ENCODE assay signal across 8 cellular contexts in the genomic region with DNA sequence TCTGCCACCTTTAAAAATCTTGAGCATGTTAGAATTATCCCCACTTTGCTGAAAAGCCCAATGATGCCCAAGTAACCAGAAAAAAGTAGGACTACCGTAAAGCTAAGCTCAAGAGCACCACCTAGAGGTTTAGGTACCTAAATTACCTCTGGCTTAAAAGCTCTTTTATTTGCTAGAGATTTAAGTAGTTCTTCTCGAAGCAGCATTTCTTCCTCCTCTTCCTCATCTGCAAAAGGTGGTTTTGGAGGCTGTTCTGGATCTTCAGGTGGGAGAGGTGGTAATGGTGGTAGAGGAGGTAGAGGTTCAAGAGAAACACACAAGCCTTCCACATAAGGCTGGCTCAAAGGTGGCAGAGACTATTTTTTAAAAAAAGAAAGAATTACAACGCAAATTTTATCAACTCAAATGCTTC.
DNase-seq lines count a peak whose midpoint lies in the region; ATAC-seq and TF ChIP-seq lines count a peak whose summit lies in the region.

No MANE protein-coding gene starts in this region.

- no peak overlapping the region for H3K4me3 ChIP-seq in GM12875 (ENCODE audit: low read depth, low read length)

- peak overlapping the region; percentile 57 for H3K27ac Mint-ChIP-seq in stimulated activated memory B cell treated with anti-CD40 and anti-IgM and Interleukin-4, amounts not matched to agents 10 μg/mL and 1 μg/mL and 100 μg/mL, for 72 hours

- H3K4me3 Mint-ChIP-seq in stimulated activated memory B cell treated with anti-CD40 and anti-IgM and Interleukin-4, amounts not matched to agents 10 μg/mL and 1 μg/mL and 100 μg/mL, for 72 hours: no peak overlapping the region

- H3K4me1 Mint-ChIP-seq in stimulated activated memory B cell treated with anti-CD40 and anti-IgM and Interleukin-4, amounts not matched to agents 10 μg/mL and 1 μg/mL and 100 μg/mL, for 72 hours: peaks cover 11% of the 10 kb centered on the region

- peak; percentile 62 for TF ChIP-seq CTCF in GM12875 (IDR thresholded peaks at IDR 0.05; ENCODE audit: borderline replicate concordance, insufficient read depth, low read depth, low read length)

- peak; percentile 51 for ATAC-seq in HG03558 (IDR thresholded peaks at IDR 0.05; ENCODE audit: extremely low read depth, unreplicated experiment)
- no peak for ATAC-seq in stimulated activated memory B cell treated with anti-CD40 and anti-IgM and Interleukin-4, amounts not matched to agents 10 μg/mL and 1 μg/mL and 100 μg/mL, for 72 hours
- no peak for ATAC-seq in HG02938 (IDR thresholded peaks at IDR 0.05; ENCODE audit: unreplicated experiment)

- H3K36me3 Mint-ChIP-seq in stimulated activated memory B cell treated with anti-CD40 and anti-IgM and Interleukin-4, amounts not matched to agents 10 μg/mL and 1 μg/mL and 100 μg/mL, for 72 hours: peaks cover 51% of the 10 kb centered on the region

- DNase-seq in AG20443 (ENCODE audit: low spot score): peak; percentile 63
- peak; percentile 79 for DNase-seq in NCI-H748 (lab: John Stamatoyannopoulos, UW; ENCODE audit: unreplicated experiment)
- peak; percentile 76 for DNase-seq in amniotic epithelial cell (ENCODE audit: low read depth)
- peak; percentile 66 for DNase-seq in iPS DF 4.7 (ENCODE audit: extremely low read depth, low spot score)

- H3K27me3 Mint-ChIP-seq in stimulated activated memory B cell treated with anti-CD40 and anti-IgM and Interleukin-4, amounts not matched to agents 10 μg/mL and 1 μg/mL and 100 μg/mL, for 72 hours: no peaks in the 10 kb centered on the region

- H3K9me3 Mint-ChIP-seq in stimulated activated memory B cell treated with anti-CD40 and anti-IgM and Interleukin-4, amounts not matched to agents 10 μg/mL and 1 μg/mL and 100 μg/mL, for 72 hours: no peaks in the 10 kb centered on the region
